ENCODE assay signal across 8 cellular contexts in genomic region chr3:187739561-187740445, GRCh38. TPM values are rescaled to one million over a fixed set of nuclear protein-coding genes. Genes with fewer than 3 reads are reported as not detected.
DNase-seq lines count a peak whose midpoint lies in the region; ATAC-seq and TF ChIP-seq lines count a peak whose summit lies in the region.

No MANE protein-coding gene starts in this region.

- peak overlapping the region; percentile 24 to 100 (median 98) for H3K27ac ChIP-seq in skin epidermis

- no peaks in the 10 kb centered on the region for H3K9me3 Mint-ChIP-seq in immature natural killer cell

- peak overlapping the region; percentile 96 to 100 (median 99) for H3K27ac Mint-ChIP-seq in immature natural killer cell

- H3K27me3 Mint-ChIP-seq in immature natural killer cell (ENCODE audit: low read depth in 3 of 3): peaks cover 11 to 49% (median 32%) of the 10 kb centered on the region in 3 donors

- peak; percentile 90 for TF ChIP-seq CTCF in NB4 (IDR thresholded peaks at IDR 0.05; ENCODE audit: low read depth, low read length)
- peak; percentile 94 for TF ChIP-seq CTCF in WI38 (IDR thresholded peaks at IDR 0.05; ENCODE audit: low read depth, low read length)
- peak; percentile 76 for TF ChIP-seq CTCF in cardiac fibroblast (IDR thresholded peaks at IDR 0.05; ENCODE audit: low read depth, low read length)

- peak; percentile 44 for ATAC-seq in GM19463 (IDR thresholded peaks at IDR 0.05; ENCODE audit: unreplicated experiment)

- H3K36me3 Mint-ChIP-seq in immature natural killer cell: no peaks in the 10 kb centered on the region

- peaks cover 56 to 63% of the 10 kb centered on the region in 2 donors for H3K4me1 Mint-ChIP-seq in immature natural killer cell

- peak overlapping the region; percentile 39 for H3K4me3 ChIP-seq in NB4 (ENCODE audit: low read depth, low read length)
- H3K4me3 ChIP-seq in WI38 (ENCODE audit: low read depth, low read length): peak overlapping the region; percentile 58
- peak overlapping the region; percentile 52 to 57 for H3K4me3 ChIP-seq in cardiac fibroblast (replicated peaks in 1 of 2; ENCODE audit: low read depth in 2 of 2, low read length in 2 of 2)
- peak overlapping the region; percentile 39 to 71 (median 63) for H3K4me3 ChIP-seq in skin epidermis

- DNase-seq in CD1c-positive myeloid dendritic cell (ENCODE audit: extremely low spot score) (peak; percentile 97), NB4 (ENCODE audit: low read depth) (peak; percentile 76), cardiac fibroblast (ENCODE audit: low read depth in 2 of 2) (peak; percentile 92 to 95), immature natural killer cell (peak; percentile 78 to 83 (median 82)), GM19240 (ENCODE audit: insufficient read length, low spot score) (no peak)

- H3K4me3 Mint-ChIP-seq in immature natural killer cell: peak overlapping the region; percentile 95 to 99 (median 96)

- no peak for TF ChIP-seq POLR2A in NB4 (IDR thresholded peaks at IDR 0.05; ENCODE audit: extremely low read depth, insufficient read length)

RNA-seq across cellular contexts. Expression of gene BCL6, which starts 5.5 kb away (rescaled TPM):
- 1 to 10 TPM; 3.2 to 4.7 (median 4.6) TPM for polyA plus RNA-seq in immature natural killer cell

RNA-seq across cellular contexts. Expression of gene RTP2, which starts 37.4 kb away (rescaled TPM):
- polyA plus RNA-seq in immature natural killer cell: not detected
